In the genomic region with DNA sequence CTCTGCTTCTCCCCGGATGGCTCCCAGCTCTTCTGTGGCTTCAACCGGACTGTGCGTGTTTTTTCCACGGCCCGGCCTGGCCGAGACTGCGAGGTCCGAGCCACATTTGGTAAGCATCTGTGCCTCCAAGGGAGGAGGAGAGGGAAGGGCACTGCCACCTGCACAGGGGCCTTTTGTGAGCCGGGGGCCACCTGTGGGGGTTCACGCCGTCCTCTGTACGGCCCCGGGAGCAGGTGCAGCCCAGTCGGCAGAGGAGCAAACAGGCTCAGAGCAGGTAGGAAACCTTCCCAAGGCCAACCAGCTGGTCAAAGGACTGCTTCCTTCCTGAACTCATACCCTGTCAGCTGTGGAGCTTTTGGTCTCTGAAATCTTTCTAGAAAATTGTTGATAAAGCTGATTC, we compare ENCODE assay signal across 28 cellular contexts. TPM values are rescaled to one million over a fixed set of nuclear protein-coding genes. Genes with fewer than 3 reads are reported as not detected.
"Had no signal": no experiment of that assay in that cellular context is flagged by ENCODE, and none has a peak within 500 bp of the region (broad histone marks: within the 10 kb centered on the region; RNA-seq: fewer than 3 reads in every experiment).

No MANE protein-coding gene starts in this region.

- H3K27ac Mint-ChIP-seq: stimulated activated effector memory CD8-positive, alpha-beta T cell treated with anti-CD3 and anti-CD28 coated beads, Interleukin-12 subunit alpha, Interleukin-12 subunit beta, amount 100 ng/mL, for 72 hours; stimulated activated memory B cell treated with anti-CD40 and anti-IgM and Interleukin-4, amounts not matched to agents 10 μg/mL and 1 μg/mL and 100 μg/mL, for 72 hours; stimulated activated naive B cell treated with anti-CD40 and anti-IgM and Interleukin-4, amounts not matched to agents 10 μg/mL and 1 μg/mL and 100 μg/mL, for 72 hours; stimulated activated naive CD8-positive, alpha-beta T cell treated with anti-CD3 and anti-CD28 coated beads, Interleukin-15, amount 100 ng/mL, for 72 hours; stimulated activated naive CD8-positive, alpha-beta T cell treated with anti-CD3 and anti-CD28 coated beads, Interleukin-15, Interleukin-2, amounts not matched to agents 100 ng/mL and 50 ng/mL, for 24 hours; type B pancreatic cell had no signal

- DNase-seq: stimulated activated CD4-positive, alpha-beta T cell treated with anti-CD3 and anti-CD28 coated beads, Interleukin-2, amount 100 ng/mL, for 48 hours; stimulated activated CD4-positive, alpha-beta T cell treated with anti-CD3 and anti-CD28 coated beads, Interleukin-4, amount 100 ng/mL, for 1 hour; stimulated activated CD4-positive, alpha-beta T cell treated with anti-CD3 and anti-CD28 coated beads, Interleukin-4, amount 100 ng/mL, for 24 hours; stimulated activated CD4-positive, alpha-beta T cell treated with anti-CD3 and anti-CD28 coated beads, Interleukin-4, amount 100 ng/mL, for 4 hours; stimulated activated CD8-positive, alpha-beta memory T cell treated with anti-CD3 and anti-CD28 coated beads, Interleukin-4, amount 100 ng/mL, for 48 hours; stimulated activated naive B cell treated with anti-CD40 and anti-IgM and Interleukin-4, amounts not matched to agents 10 μg/mL and 1 μg/mL and 100 μg/mL, for 72 hours; stimulated activated naive CD4-positive, alpha-beta T cell; stimulated activated naive CD4-positive, alpha-beta T cell treated with Interleukin-2 at 50 U/mL for 16 hours; stimulated activated naive CD8-positive, alpha-beta T cell treated with anti-CD3 and anti-CD28 coated beads, Interleukin-15, amount 100 ng/mL, for 72 hours; stimulated activated naive CD8-positive, alpha-beta T cell treated with anti-CD3 and anti-CD28 coated beads, Interleukin-15, Interleukin-2, amounts not matched to agents 100 U/mL and 50 U/mL, for 24 hours; stomach; substantia nigra; testis; thyroid gland; tibial artery; transverse colon; trophoblast cell; upper lobe of left lung; upper lobe of right lung; uterus had no signal

- H3K27ac ChIP-seq: stomach, suprapubic skin, testis, thoracic aorta, thyroid gland, tibial artery, tibial nerve, transverse colon, upper lobe of left lung, upper lobe of right lung, uterus, vagina had no signal

- H3K4me3 Mint-ChIP-seq: stimulated activated effector memory CD8-positive, alpha-beta T cell treated with anti-CD3 and anti-CD28 coated beads, Interleukin-12 subunit alpha, Interleukin-12 subunit beta, amount 100 ng/mL, for 72 hours; stimulated activated memory B cell treated with anti-CD40 and anti-IgM and Interleukin-4, amounts not matched to agents 10 μg/mL and 1 μg/mL and 100 μg/mL, for 72 hours; stimulated activated naive B cell treated with anti-CD40 and anti-IgM and Interleukin-4, amounts not matched to agents 10 μg/mL and 1 μg/mL and 100 μg/mL, for 72 hours; stimulated activated naive CD8-positive, alpha-beta T cell treated with anti-CD3 and anti-CD28 coated beads, Interleukin-15, amount 100 ng/mL, for 72 hours; stimulated activated naive CD8-positive, alpha-beta T cell treated with anti-CD3 and anti-CD28 coated beads, Interleukin-15, Interleukin-2, amounts not matched to agents 100 ng/mL and 50 ng/mL, for 24 hours; type B pancreatic cell had no signal

- H3K27me3 ChIP-seq: testis, uterus had no signal

- H3K36me3 ChIP-seq: uterus had no signal

- H3K9me3 Mint-ChIP-seq: stimulated activated effector memory CD8-positive, alpha-beta T cell treated with anti-CD3 and anti-CD28 coated beads, Interleukin-12 subunit alpha, Interleukin-12 subunit beta, amount 100 ng/mL, for 72 hours; stimulated activated memory B cell treated with anti-CD40 and anti-IgM and Interleukin-4, amounts not matched to agents 10 μg/mL and 1 μg/mL and 100 μg/mL, for 72 hours; stimulated activated naive B cell treated with anti-CD40 and anti-IgM and Interleukin-4, amounts not matched to agents 10 μg/mL and 1 μg/mL and 100 μg/mL, for 72 hours; stimulated activated naive CD8-positive, alpha-beta T cell treated with anti-CD3 and anti-CD28 coated beads, Interleukin-15, amount 100 ng/mL, for 72 hours; stimulated activated naive CD8-positive, alpha-beta T cell treated with anti-CD3 and anti-CD28 coated beads, Interleukin-15, Interleukin-2, amounts not matched to agents 100 ng/mL and 50 ng/mL, for 24 hours; type B pancreatic cell had no signal

- H3K4me3 ChIP-seq: stomach, suprapubic skin, testis, thoracic aorta, thyroid gland, tibial artery, tibial nerve, transverse colon, upper lobe of left lung, upper lobe of right lung, uterus, vagina had no signal

- H3K9me3 ChIP-seq: stomach, suprapubic skin, testis, thoracic aorta, thyroid gland, tibial artery, tibial nerve, transverse colon, upper lobe of left lung, upper lobe of right lung, uterus, vagina had no signal

RNA-seq across cellular contexts. Expression of gene EFNB3, which starts 3.3 kb away (rescaled TPM):
- total RNA-seq: thoracic aorta had no signal
